In the genomic region with DNA sequence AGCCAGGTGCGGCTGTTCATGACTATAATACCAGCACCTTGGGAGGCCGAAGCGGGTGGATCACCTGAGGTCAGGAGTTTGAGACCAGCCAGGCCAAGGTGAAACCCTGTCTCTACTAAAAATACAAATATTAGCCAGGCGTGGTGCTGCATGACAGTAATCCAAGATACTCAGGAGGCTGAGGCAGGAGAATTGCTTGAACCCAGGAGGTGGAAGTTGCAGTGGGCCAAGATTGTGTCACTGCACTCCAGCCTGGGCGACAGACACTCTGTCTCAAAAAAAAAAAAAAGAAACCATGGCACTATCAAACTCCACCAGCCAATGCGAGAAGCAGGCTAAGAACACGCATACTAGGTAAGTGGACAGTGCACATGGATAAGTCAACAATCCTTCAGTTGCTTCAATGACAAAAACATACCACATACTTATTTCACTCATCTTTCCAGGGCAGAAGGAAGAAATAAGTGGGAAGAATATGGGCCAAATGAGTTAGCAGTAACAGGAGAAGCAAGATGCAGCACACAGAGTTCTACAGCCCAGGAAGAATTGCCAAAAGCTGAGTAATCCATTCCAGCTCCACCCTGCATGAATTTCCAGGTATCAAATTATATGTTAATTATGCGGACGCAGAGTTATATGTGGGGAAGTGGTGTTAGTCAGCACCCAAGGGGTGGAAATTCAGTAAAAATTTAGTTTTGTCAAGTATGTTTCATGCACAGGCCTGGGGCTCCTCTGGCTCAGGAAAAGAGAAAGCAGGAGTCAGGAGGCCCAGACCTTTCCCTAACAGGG, we compare ENCODE assay signal across 9 cellular contexts. TPM values are rescaled to one million over a fixed set of nuclear protein-coding genes. Genes with fewer than 3 reads are reported as not detected.
DNase-seq lines count a peak whose midpoint lies in the region; ATAC-seq and TF ChIP-seq lines count a peak whose summit lies in the region.
"Had no signal": no experiment of that assay in that cellular context is flagged by ENCODE, and none has a peak within 500 bp of the region (broad histone marks: within the 10 kb centered on the region; RNA-seq: fewer than 3 reads in every experiment).

No MANE protein-coding gene starts in this region.

- H3K27me3 Mint-ChIP-seq in activated T-cell treated with anti-CD3 and anti-CD28 coated beads, Interleukin-2, amount 50 U/mL, for 72 hours (ENCODE audit: low read depth): no peaks in the 10 kb centered on the region

- TF ChIP-seq CTCF in foreskin fibroblast (IDR thresholded peaks at IDR 0.05; ENCODE audit: low read depth, low read length): no peak

- H3K4me3 ChIP-seq in foreskin fibroblast (ENCODE audit: low read depth in 1 of 2, low read length in 2 of 2): peak overlapping the region; percentile 44 to 50

- H3K36me3 Mint-ChIP-seq in activated T-cell treated with anti-CD3 and anti-CD28 coated beads, Interleukin-2, amount 50 U/mL, for 72 hours (ENCODE audit: insufficient read depth in 2 of 2): no peaks in the 10 kb centered on the region

- in situ Hi-C loops in Caki2 (cut with HindIII; ENCODE audit: low pct_unique_long_range_greater_than_20kb, low sequenced_read_pairs): no loop called here

- H3K4me3 Mint-ChIP-seq in activated T-cell treated with anti-CD3 and anti-CD28 coated beads, Interleukin-2, amount 50 U/mL, for 72 hours: no peak overlapping the region

- ATAC-seq in sciatic nerve: peak; percentile 34
- no peak for ATAC-seq in GM18858 (IDR thresholded peaks at IDR 0.05; ENCODE audit: unreplicated experiment)
- no peak for ATAC-seq in activated T-cell treated with anti-CD3 and anti-CD28 coated beads, Interleukin-2, amount 50 U/mL, for 72 hours (replicated peaks in 1 of 2)

- no peaks in the 10 kb centered on the region for H3K9me3 Mint-ChIP-seq in activated T-cell treated with anti-CD3 and anti-CD28 coated beads, Interleukin-2, amount 50 U/mL, for 72 hours

- H3K4me1 Mint-ChIP-seq in activated T-cell treated with anti-CD3 and anti-CD28 coated beads, Interleukin-2, amount 50 U/mL, for 72 hours (ENCODE audit: low read depth): no peaks in the 10 kb centered on the region

- intact Hi-C loops in sciatic nerve (cut with DNase I): no loop called here

- DNase-seq in Caki2 (ENCODE audit: low read depth): peak; percentile 72
- peak; percentile 88 for DNase-seq in RPMI7951 (ENCODE audit: low read depth)
- peak; percentile 88 to 94 for DNase-seq in foreskin fibroblast
- no peak for DNase-seq in sciatic nerve (ENCODE audit: low spot score)
- no peak for DNase-seq in stimulated activated CD4-positive, alpha-beta T cell treated with anti-CD3 and anti-CD28 coated beads, Interleukin-2, amount 100 ng/mL, for 48 hours
- DNase-seq in iPS-NIHi11 (ENCODE audit: low spot score): no peak
- DNase-seq in activated T-cell treated with anti-CD3 and anti-CD28 coated beads, Interleukin-2, amount 50 U/mL, for 72 hours: no peak
- DNase-seq: T-helper 9 cell had no signal

- H3K27ac Mint-ChIP-seq in activated T-cell treated with anti-CD3 and anti-CD28 coated beads, Interleukin-2, amount 50 U/mL, for 72 hours: no peak overlapping the region

RNA-seq across cellular contexts. Expression of a gene that starts 58.5 kb away (rescaled TPM):
- total RNA-seq in Caki2 (2014; rRNA removed; shearing (Covaris generic); ENCODE audit: low replicate concordance): 1.3 and 1.6 TPM in 2 replicates
- 2.0 and 2.2 TPM in 2 replicates for total RNA-seq in RPMI7951 (2014; rRNA removed; shearing (Covaris generic))
- total RNA-seq in sciatic nerve: 44.6 TPM
- 1 to 10 TPM in 1 of 2 donors, under 1 TPM in 1; 0.35 to 1.0 TPM for total RNA-seq in activated T-cell treated with anti-CD3 and anti-CD28 coated beads, Interleukin-2, amount 50 U/mL, for 72 hours

Comparison
In these comparisons a context has a peak if more than half of its experiments do, and no peak if none do; other contexts are left out.
1. DNase-seq: peak in Caki2 (single experiment), RPMI7951 (single experiment) and foreskin fibroblast (2 of 2); none in sciatic nerve (single experiment), stimulated activated CD4-positive, alpha-beta T cell treated with anti-CD3 and anti-CD28 coated beads, Interleukin-2, amount 100 ng/mL, for 48 hours (0 of 2), iPS-NIHi11 (single experiment) and activated T-cell treated with anti-CD3 and anti-CD28 coated beads, Interleukin-2, amount 50 U/mL, for 72 hours (0 of 2).
2. RNA of a gene that starts 58.5 kb away (total RNA-seq): 44.6 TPM in sciatic nerve (single experiment); 2.0 to 2.2 TPM in RPMI7951, 1.3 to 1.6 TPM in Caki2 and 0.35 to 1.0 TPM in activated T-cell treated with anti-CD3 and anti-CD28 coated beads, Interleukin-2, amount 50 U/mL, for 72 hours; every median in the first group is over 10 times any median in the second.